In the genomic region with DNA sequence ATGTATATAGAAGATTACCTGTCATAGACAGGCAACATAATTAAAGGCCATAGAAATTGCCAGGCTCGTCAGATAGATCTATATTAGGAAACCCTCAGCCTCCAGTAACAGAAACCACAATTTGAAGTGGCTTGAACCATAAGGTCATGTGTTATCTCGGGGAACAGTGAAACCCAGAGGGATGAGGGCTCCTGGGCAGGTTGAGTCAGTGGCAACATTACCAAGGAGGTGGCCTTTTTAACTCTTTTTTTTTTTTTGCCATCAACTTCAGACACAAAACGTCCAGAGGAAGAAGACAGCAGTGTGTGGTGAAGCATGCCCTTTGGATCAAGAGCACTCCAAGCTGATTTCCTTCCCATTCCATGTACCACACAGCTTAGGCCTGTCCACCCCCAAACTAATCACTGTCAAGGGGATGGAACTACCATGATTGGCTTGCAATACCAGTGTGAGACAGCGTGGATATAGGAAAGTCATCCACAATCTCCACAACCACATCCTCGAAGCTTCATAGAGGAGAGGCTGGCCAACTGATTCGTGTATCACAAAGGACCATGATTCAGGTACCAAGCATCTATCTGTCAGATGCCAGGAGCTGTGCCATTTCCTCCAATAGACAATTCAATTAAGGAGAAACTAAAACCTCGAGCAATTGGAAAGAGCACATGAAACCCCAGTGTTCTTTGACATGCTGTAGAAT, we compare ENCODE assay signal across 10 cellular contexts. TPM values are rescaled to one million over a fixed set of nuclear protein-coding genes. Genes with fewer than 3 reads are reported as not detected.
DNase-seq lines count a peak whose midpoint lies in the region; ATAC-seq lines count a peak whose summit lies in the region.
"Had no signal": no experiment of that assay in that cellular context is flagged by ENCODE, and none has a peak within 500 bp of the region (broad histone marks: within the 10 kb centered on the region; RNA-seq: fewer than 3 reads in every experiment).

No MANE protein-coding gene starts in this region.

- H3K27me3 ChIP-seq in CD8-positive, alpha-beta memory T cell (ENCODE audit: insufficient read depth, low read length, poor library complexity, severe bottlenecking): peaks cover 4% of the 10 kb centered on the region

- H3K9me3 Mint-ChIP-seq in CD8-positive, alpha-beta memory T cell: no peaks in the 10 kb centered on the region
- no peaks in the 10 kb centered on the region for H3K9me3 Mint-ChIP-seq in activated T-helper 2 cell treated with anti-CD3 and anti-CD28 coated beads, Interferon-gamma antibody, Interleukin-2, Interleukin-4, amounts not matched to agents 10 μg/mL and 5 μg/mL and 100 μg/mL, durations not matched to agents 14 hours and 24 hours and 36 hours
- H3K9me3 Mint-ChIP-seq in naive thymus-derived CD8-positive, alpha-beta T cell: no peaks in the 10 kb centered on the region
- H3K9me3 Mint-ChIP-seq: activated naive CD4-positive, alpha-beta T cell treated with anti-CD3 and anti-CD28 coated beads, Interleukin-2, amount 50 U/mL, for 72 hours had no signal

- POLR2A ChIA-PET in CD8-positive, alpha-beta memory T cell (lab: Charles Lee): no interaction called here
- POLR2A ChIA-PET in naive thymus-derived CD8-positive, alpha-beta T cell (lab: Charles Lee): no interaction called here

- H3K4me3 ChIP-seq in CD8-positive, alpha-beta memory T cell (ENCODE audit: low read length): no peak overlapping the region
- H3K4me3 ChIP-seq in Jurkat, Clone E6-1 (ENCODE audit: low read length): no peak overlapping the region

- CTCF ChIA-PET in CD8-positive, alpha-beta memory T cell (lab: Charles Lee): no interaction called here

- no peak overlapping the region for H3K27ac ChIP-seq in CD8-positive, alpha-beta memory T cell (ENCODE audit: low read depth, low read length)

- H3K27ac Mint-ChIP-seq in CD8-positive, alpha-beta memory T cell: no peak overlapping the region
- peak overlapping the region; percentile 78 for H3K27ac Mint-ChIP-seq in activated T-helper 2 cell treated with anti-CD3 and anti-CD28 coated beads, Interferon-gamma antibody, Interleukin-2, Interleukin-4, amounts not matched to agents 10 μg/mL and 5 μg/mL and 100 μg/mL, durations not matched to agents 14 hours and 24 hours and 36 hours
- no peak overlapping the region for H3K27ac Mint-ChIP-seq in naive thymus-derived CD8-positive, alpha-beta T cell

- H3K9me3 ChIP-seq in CD8-positive, alpha-beta memory T cell (ENCODE audit: low read length): no peaks in the 10 kb centered on the region

- H3K4me1 ChIP-seq in CD8-positive, alpha-beta memory T cell (ENCODE audit: insufficient read depth, low read length): no peaks in the 10 kb centered on the region

- H3K4me3 Mint-ChIP-seq in CD8-positive, alpha-beta memory T cell: peak overlapping the region; percentile 44 to 88 (median 71)
- peak overlapping the region; percentile 70 for H3K4me3 Mint-ChIP-seq in activated T-helper 2 cell treated with anti-CD3 and anti-CD28 coated beads, Interferon-gamma antibody, Interleukin-2, Interleukin-4, amounts not matched to agents 10 μg/mL and 5 μg/mL and 100 μg/mL, durations not matched to agents 14 hours and 24 hours and 36 hours (ENCODE audit: low read depth)
- peak overlapping the region in 9 of 10 donors; percentile 72 to 84 (median 78) for H3K4me3 Mint-ChIP-seq in naive thymus-derived CD8-positive, alpha-beta T cell

- H3K27me3 Mint-ChIP-seq in CD8-positive, alpha-beta memory T cell: peaks cover 39 to 55% of the 10 kb centered on the region in 2 donors
- peaks cover 56% of the 10 kb centered on the region for H3K27me3 Mint-ChIP-seq in activated T-helper 2 cell treated with anti-CD3 and anti-CD28 coated beads, Interferon-gamma antibody, Interleukin-2, Interleukin-4, amounts not matched to agents 10 μg/mL and 5 μg/mL and 100 μg/mL, durations not matched to agents 14 hours and 24 hours and 36 hours (ENCODE audit: low read depth)
- peaks cover 23 to 71% (median 35%) of the 10 kb centered on the region in 5 donors for H3K27me3 Mint-ChIP-seq in naive thymus-derived CD8-positive, alpha-beta T cell

- DNase-seq in CD8-positive, alpha-beta memory T cell: no peak
- DNase-seq in Jurkat, Clone E6-1 (ENCODE audit: low read depth, low spot score): peak; percentile 5
- no peak for DNase-seq in activated T-helper 2 cell treated with anti-CD3 and anti-CD28 coated beads, Interferon-gamma antibody, Interleukin-2, Interleukin-4, amounts not matched to agents 10 μg/mL and 5 μg/mL and 100 μg/mL, durations not matched to agents 14 hours and 24 hours and 36 hours (ENCODE audit: low spot score)
- DNase-seq in naive thymus-derived CD8-positive, alpha-beta T cell: no peak
- no peak for DNase-seq in activated effector memory CD4-positive, alpha-beta T cell treated with Interleukin-2 at 50 U/mL for 16 hours
- no peak for DNase-seq in NCI-H2171 (lab: John Stamatoyannopoulos, UW)
- no peak for DNase-seq in putamen (ENCODE audit: low spot score)
- DNase-seq: GOT3 had no signal

- peaks cover 10 to 12% (median 12%) of the 10 kb centered on the region in 3 donors for H3K4me1 Mint-ChIP-seq in CD8-positive, alpha-beta memory T cell
- peaks cover 25% of the 10 kb centered on the region for H3K4me1 Mint-ChIP-seq in activated T-helper 2 cell treated with anti-CD3 and anti-CD28 coated beads, Interferon-gamma antibody, Interleukin-2, Interleukin-4, amounts not matched to agents 10 μg/mL and 5 μg/mL and 100 μg/mL, durations not matched to agents 14 hours and 24 hours and 36 hours (ENCODE audit: low read depth)
- peaks cover 7 to 17% (median 15%) of the 10 kb centered on the region in 4 donors for H3K4me1 Mint-ChIP-seq in naive thymus-derived CD8-positive, alpha-beta T cell

- no peaks in the 10 kb centered on the region for H3K36me3 ChIP-seq in CD8-positive, alpha-beta memory T cell (ENCODE audit: insufficient read depth, low read length)

- intact Hi-C loops in activated T-helper 2 cell treated with anti-CD3 and anti-CD28 coated beads, Interferon-gamma antibody, Interleukin-2, Interleukin-4, amounts not matched to agents 10 μg/mL and 5 μg/mL and 100 μg/mL, durations not matched to agents 14 hours and 24 hours and 36 hours (cut with micrococcal nuclease): no loop called here

- no peak for ATAC-seq in naive thymus-derived CD8-positive, alpha-beta T cell
- ATAC-seq in GM19324 (IDR thresholded peaks at IDR 0.05; ENCODE audit: low FRiP score, unreplicated experiment): no peak

- H3K36me3 Mint-ChIP-seq in CD8-positive, alpha-beta memory T cell: no peaks in the 10 kb centered on the region
- peaks cover 4% of the 10 kb centered on the region for H3K36me3 Mint-ChIP-seq in activated T-helper 2 cell treated with anti-CD3 and anti-CD28 coated beads, Interferon-gamma antibody, Interleukin-2, Interleukin-4, amounts not matched to agents 10 μg/mL and 5 μg/mL and 100 μg/mL, durations not matched to agents 14 hours and 24 hours and 36 hours (ENCODE audit: low read depth)
- H3K36me3 Mint-ChIP-seq in naive thymus-derived CD8-positive, alpha-beta T cell: no peaks in the 10 kb centered on the region

RNA-seq across cellular contexts. Expression of a gene that starts 1.0 kb away (rescaled TPM):
- total RNA-seq in CD8-positive, alpha-beta memory T cell: 1 to 10 TPM; 2.4 to 2.7 TPM
- not detected for polyA plus RNA-seq in CD8-positive, alpha-beta memory T cell
- 10.9 TPM for polyA plus RNA-seq in Jurkat, Clone E6-1 (2012; ENCODE audit: insufficient read depth, insufficient read length)
- total RNA-seq in activated T-helper 2 cell treated with anti-CD3 and anti-CD28 coated beads, Interferon-gamma antibody, Interleukin-2, Interleukin-4, amounts not matched to agents 10 μg/mL and 5 μg/mL and 100 μg/mL, durations not matched to agents 14 hours and 24 hours and 36 hours: 3.5 and 4.2 TPM in 2 replicates
- total RNA-seq in naive thymus-derived CD8-positive, alpha-beta T cell: under 1 TPM in 1 of 2 experiments, not detected in 1; 0.10 TPM
- under 1 TPM in 1 of 3 donors, not detected in 2; 0.17 TPM for polyA plus RNA-seq in naive thymus-derived CD8-positive, alpha-beta T cell

RNA-seq across cellular contexts. Expression of a gene that starts 22.9 kb away (rescaled TPM):
- total RNA-seq in CD8-positive, alpha-beta memory T cell: under 1 TPM; 0.35 to 0.50 TPM
- polyA plus RNA-seq in CD8-positive, alpha-beta memory T cell: not detected
- not detected for polyA plus RNA-seq in Jurkat, Clone E6-1 (2012; ENCODE audit: insufficient read depth, insufficient read length)
- total RNA-seq in activated T-helper 2 cell treated with anti-CD3 and anti-CD28 coated beads, Interferon-gamma antibody, Interleukin-2, Interleukin-4, amounts not matched to agents 10 μg/mL and 5 μg/mL and 100 μg/mL, durations not matched to agents 14 hours and 24 hours and 36 hours: 0.25 TPM in 1 of 2 replicates, not detected in the other
- 1 to 10 TPM in 1 of 2 experiments, under 1 TPM in 1; 0.96 to 2.2 TPM for total RNA-seq in naive thymus-derived CD8-positive, alpha-beta T cell
- polyA plus RNA-seq in naive thymus-derived CD8-positive, alpha-beta T cell: not detected

RNA-seq across cellular contexts. Expression of a gene that starts 34.3 kb away (rescaled TPM):
- 1 to 10 TPM; 2.9 to 3.5 TPM for total RNA-seq in CD8-positive, alpha-beta memory T cell
- polyA plus RNA-seq in CD8-positive, alpha-beta memory T cell: 2.8 TPM
- polyA plus RNA-seq in Jurkat, Clone E6-1 (2012; ENCODE audit: insufficient read depth, insufficient read length): 1.5 TPM
- total RNA-seq in activated T-helper 2 cell treated with anti-CD3 and anti-CD28 coated beads, Interferon-gamma antibody, Interleukin-2, Interleukin-4, amounts not matched to agents 10 μg/mL and 5 μg/mL and 100 μg/mL, durations not matched to agents 14 hours and 24 hours and 36 hours: 1.0 and 1.8 TPM in 2 replicates
- 1 to 10 TPM; 3.5 to 3.8 TPM for total RNA-seq in naive thymus-derived CD8-positive, alpha-beta T cell
- 1 to 10 TPM; 2.3 to 2.7 (median 2.5) TPM for polyA plus RNA-seq in naive thymus-derived CD8-positive, alpha-beta T cell

RNA-seq across cellular contexts. Expression of a gene that starts 34.3 kb away (rescaled TPM):
- total RNA-seq in CD8-positive, alpha-beta memory T cell: not detected
- polyA plus RNA-seq in CD8-positive, alpha-beta memory T cell: 0.08 TPM
- not detected for polyA plus RNA-seq in Jurkat, Clone E6-1 (2012; ENCODE audit: insufficient read depth, insufficient read length)
- total RNA-seq in activated T-helper 2 cell treated with anti-CD3 and anti-CD28 coated beads, Interferon-gamma antibody, Interleukin-2, Interleukin-4, amounts not matched to agents 10 μg/mL and 5 μg/mL and 100 μg/mL, durations not matched to agents 14 hours and 24 hours and 36 hours: not detected in 2 replicates
- total RNA-seq in naive thymus-derived CD8-positive, alpha-beta T cell: under 1 TPM in 1 of 2 experiments, not detected in 1; 0.19 TPM
- under 1 TPM in 1 of 3 donors, not detected in 2; 0.33 TPM for polyA plus RNA-seq in naive thymus-derived CD8-positive, alpha-beta T cell
- total RNA-seq: activated naive CD4-positive, alpha-beta T cell treated with anti-CD3 and anti-CD28 coated beads, Interleukin-2, amount 50 U/mL, for 72 hours had no signal
